9 cellular contexts compared by ENCODE assay signal in genomic region chr4:183798249-183798920, GRCh38.
DNase-seq lines count a peak whose midpoint lies in the region; ATAC-seq lines count a peak whose summit lies in the region.
"Had no signal": no experiment of that assay in that cellular context is flagged by ENCODE, and none has a peak within 500 bp of the region (broad histone marks: within the 10 kb centered on the region; RNA-seq: fewer than 3 reads in every experiment).

No MANE protein-coding gene starts in this region.

- H3K36me3 ChIP-seq in duodenal mucosa (ENCODE audit: control insufficient read depth in 1 of 2, insufficient read depth in 2 of 2, low read length in 2 of 2), result no peaks in the 10 kb centered on the region
- H3K36me3 ChIP-seq in muscle layer of colon (ENCODE audit: insufficient read depth, low read length), result no peaks in the 10 kb centered on the region

- H3K4me3 ChIP-seq in duodenal mucosa (ENCODE audit: low read depth in 1 of 2, low read length in 2 of 2) (peak overlapping the region; percentile 60 to 62), muscle layer of colon (ENCODE audit: low read depth in 1 of 2, low read length in 2 of 2) (peak overlapping the region; percentile 23 to 25)

- H3K9ac ChIP-seq in duodenal mucosa (ENCODE audit: low read depth in 1 of 2, low read length in 2 of 2), result peak overlapping the region in 1 of 2 donors; percentile 18
- H3K9ac ChIP-seq in muscle layer of colon (ENCODE audit: low read length), result no peak overlapping the region

- H3K9me3 ChIP-seq in duodenal mucosa (ENCODE audit: control insufficient read depth in 1 of 2, low read length in 2 of 2), result peaks cover 3 to 12% of the 10 kb centered on the region in 2 donors
- peaks cover 7% of the 10 kb centered on the region for H3K9me3 ChIP-seq in muscle layer of colon (ENCODE audit: low read length)

- H3K27me3 ChIP-seq in duodenal mucosa (ENCODE audit: control insufficient read depth in 1 of 2, insufficient read depth in 2 of 2, low read length in 2 of 2) (peaks cover 21 to 26% of the 10 kb centered on the region in 2 donors), muscle layer of colon (ENCODE audit: control insufficient read depth in 1 of 2, insufficient read depth in 2 of 2, low read length in 2 of 2) (peaks cover 0 to 28% of the 10 kb centered on the region in 2 donors)

- ATAC-seq in HG02973 (IDR thresholded peaks at IDR 0.05; ENCODE audit: unreplicated experiment) (no peak), HG03354 (IDR thresholded peaks at IDR 0.05; ENCODE audit: poor library complexity, severe bottlenecking, unreplicated experiment) (no peak)

- DNase-seq in stimulated activated CD4-positive, alpha-beta T cell treated with anti-CD3 and anti-CD28 coated beads, Interleukin-15, amount 100 ng/mL, for 24 hours, result peak; percentile 19
- no peak for DNase-seq in stimulated activated CD4-positive, alpha-beta T cell treated with anti-CD3 and anti-CD28 coated beads, Interleukin-4, amount 100 ng/mL, for 24 hours
- DNase-seq in SIG-M5 (lab: John Stamatoyannopoulos, UW) (no peak), amygdala (lab: John Stamatoyannopoulos, UW) (no peak)
- DNase-seq: NCI-H1048 had no signal

- H3K27ac ChIP-seq in duodenal mucosa (ENCODE audit: low read depth, low read length), result no peak overlapping the region
- H3K27ac ChIP-seq in muscle layer of colon (ENCODE audit: low read depth, low read length), result no peak overlapping the region

- H3K4me1 ChIP-seq in duodenal mucosa (ENCODE audit: control insufficient read depth in 1 of 2, insufficient read depth in 2 of 2, low read length in 2 of 2) (peaks cover 3% of the 10 kb centered on the region in 2 donors), muscle layer of colon (ENCODE audit: insufficient read depth, low read length) (no peaks in the 10 kb centered on the region)
